8 cellular contexts compared by ENCODE assay signal in the genomic region with DNA sequence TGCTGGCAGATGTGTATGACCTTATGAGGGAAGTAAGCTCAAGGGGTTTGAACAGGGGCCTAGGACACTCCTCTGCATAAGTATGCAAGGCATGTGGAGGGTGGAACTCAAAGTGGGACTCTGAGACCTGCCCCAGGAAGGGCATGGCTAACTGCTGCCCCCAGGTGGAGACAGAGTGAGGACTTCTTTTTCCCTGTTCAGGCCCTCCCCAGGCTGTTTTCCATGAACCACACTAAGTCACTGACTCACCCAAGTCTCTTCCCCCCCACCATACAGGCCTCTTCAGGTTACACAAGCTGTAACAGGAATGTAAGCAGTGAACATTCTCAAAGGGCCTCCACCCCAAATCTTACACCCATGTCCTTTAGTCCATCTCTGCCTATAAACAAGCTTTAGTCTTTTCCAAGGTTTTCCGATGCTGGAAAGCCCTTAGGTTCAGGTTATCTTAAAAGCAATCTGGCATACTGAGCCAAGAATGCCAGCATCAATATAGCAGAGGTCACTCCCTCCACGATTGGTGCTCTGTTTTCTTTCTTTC. TPM values are rescaled to one million over a fixed set of nuclear protein-coding genes. Genes with fewer than 3 reads are reported as not detected.
DNase-seq lines count a peak whose midpoint lies in the region; ATAC-seq, FAIRE-seq and TF ChIP-seq lines count a peak whose summit lies in the region.

No MANE protein-coding gene starts in this region.

- H3K27ac Mint-ChIP-seq in activated T-helper 2 cell treated with anti-CD3 and anti-CD28 coated beads, Interferon-gamma antibody, Interleukin-2, Interleukin-4, amounts not matched to agents 10 μg/mL and 5 μg/mL and 100 μg/mL, durations not matched to agents 14 hours and 24 hours and 36 hours = peak overlapping the region; percentile 38

- H3K79me2 ChIP-seq in PC-9 (ENCODE audit: low read depth) = peaks cover 54% of the 10 kb centered on the region

- TF ChIP-seq CTCF in AG09319 (IDR thresholded peaks at IDR 0.05; ENCODE audit: low read depth, low read length) (peak; percentile 95), PC-9 (conservative IDR thresholded peaks at IDR 0.05) (peak; percentile 90), foreskin fibroblast (IDR thresholded peaks at IDR 0.05; ENCODE audit: low read depth, low read length) (peak; percentile 92), omental fat pad (IDR thresholded peaks at IDR 0.05) (peak in 1 of 3 donors; percentile 36)

- no peaks in the 10 kb centered on the region for H3K9me3 Mint-ChIP-seq in activated T-helper 2 cell treated with anti-CD3 and anti-CD28 coated beads, Interferon-gamma antibody, Interleukin-2, Interleukin-4, amounts not matched to agents 10 μg/mL and 5 μg/mL and 100 μg/mL, durations not matched to agents 14 hours and 24 hours and 36 hours

- peaks cover 67% of the 10 kb centered on the region for H4K20me1 ChIP-seq in PC-9 (ENCODE audit: insufficient read depth)

- peak; percentile 27 for FAIRE-seq in H54 (lab: Jason Lieb, UNC)

- no peaks in the 10 kb centered on the region for H3K27me3 ChIP-seq in PC-9 (ENCODE audit: insufficient read depth, low read depth)

- H3K27me3 Mint-ChIP-seq in activated T-helper 2 cell treated with anti-CD3 and anti-CD28 coated beads, Interferon-gamma antibody, Interleukin-2, Interleukin-4, amounts not matched to agents 10 μg/mL and 5 μg/mL and 100 μg/mL, durations not matched to agents 14 hours and 24 hours and 36 hours (ENCODE audit: low read depth) = no peaks in the 10 kb centered on the region

- no TSS peak for BruUV-seq in PC-9 (replicated peaks; lab: Mats Ljungman, UMichigan)

- H3K36me3 Mint-ChIP-seq in activated T-helper 2 cell treated with anti-CD3 and anti-CD28 coated beads, Interferon-gamma antibody, Interleukin-2, Interleukin-4, amounts not matched to agents 10 μg/mL and 5 μg/mL and 100 μg/mL, durations not matched to agents 14 hours and 24 hours and 36 hours (ENCODE audit: low read depth) = peaks cover 67% of the 10 kb centered on the region

- no peak overlapping the region for H3K4me3 Mint-ChIP-seq in activated T-helper 2 cell treated with anti-CD3 and anti-CD28 coated beads, Interferon-gamma antibody, Interleukin-2, Interleukin-4, amounts not matched to agents 10 μg/mL and 5 μg/mL and 100 μg/mL, durations not matched to agents 14 hours and 24 hours and 36 hours (ENCODE audit: low read depth)

- H3K4me1 ChIP-seq in PC-9 (replicated peaks; ENCODE audit: insufficient read depth) = peaks cover 78% of the 10 kb centered on the region

- no peaks in the 10 kb centered on the region for H3K9me2 ChIP-seq in PC-9 (ENCODE audit: insufficient read depth)

- H3K4me1 Mint-ChIP-seq in activated T-helper 2 cell treated with anti-CD3 and anti-CD28 coated beads, Interferon-gamma antibody, Interleukin-2, Interleukin-4, amounts not matched to agents 10 μg/mL and 5 μg/mL and 100 μg/mL, durations not matched to agents 14 hours and 24 hours and 36 hours (ENCODE audit: low read depth) = peaks cover 53% of the 10 kb centered on the region

- DNase-seq in AG09319 (ENCODE audit: extremely low read depth, low read depth) (peak; percentile 95), H54 (ENCODE audit: insufficient read length, low spot score) (peak; percentile 71), PC-9 (peak; percentile 99), foreskin fibroblast (peak; percentile 97 to 99), omental fat pad (ENCODE audit: low spot score) (no peak), ureter (ENCODE audit: low spot score) (peak; percentile 92)
- DNase-seq in activated T-helper 2 cell treated with anti-CD3 and anti-CD28 coated beads, Interferon-gamma antibody, Interleukin-2, Interleukin-4, amounts not matched to agents 10 μg/mL and 5 μg/mL and 100 μg/mL, durations not matched to agents 14 hours and 24 hours and 36 hours (ENCODE audit: low spot score) = peak; percentile 67

- no peak for TF ChIP-seq POLR2A in H54 (IDR thresholded peaks at IDR 0.05; ENCODE audit: low read depth, low read length)

- peak; percentile 94 for ATAC-seq in omental fat pad (ENCODE audit: low FRiP score)
- no peak for ATAC-seq in GM21423 (IDR thresholded peaks at IDR 0.05; ENCODE audit: unreplicated experiment)

- peak overlapping the region; percentile 54 for H3K4me2 ChIP-seq in PC-9

- peaks cover 97% of the 10 kb centered on the region for H3F3A ChIP-seq in PC-9 (ENCODE audit: insufficient read depth, low read depth)

- H3K4me3 ChIP-seq in PC-9 = no peak overlapping the region
- no peak overlapping the region for H3K4me3 ChIP-seq in foreskin fibroblast (ENCODE audit: low read depth in 1 of 2, low read length in 2 of 2)

- no peaks in the 10 kb centered on the region for H3K9me3 ChIP-seq in PC-9 (ENCODE audit: insufficient read depth, low read depth)

- CTCF ChIA-PET in PC-9 (lab: Charles Lee) = interaction anchor here (0.5 to 3.3 kb wide), 26 partner anchors 10 to 1079 kb away, joined by 3 to 49 read pairs (median 6); a partner anchor contains a TSS

- H3K36me3 ChIP-seq in PC-9 (ENCODE audit: low read depth) = peaks cover 43% of the 10 kb centered on the region

- intact Hi-C loops in PC-9 (cut with micrococcal nuclease; ENCODE audit: unreplicated experiment) = loop anchor here (1.0 kb wide), 5 partner anchors 15 to 165 kb away; no protein-coding TSS in a partner anchor
- intact Hi-C loops in activated T-helper 2 cell treated with anti-CD3 and anti-CD28 coated beads, Interferon-gamma antibody, Interleukin-2, Interleukin-4, amounts not matched to agents 10 μg/mL and 5 μg/mL and 100 μg/mL, durations not matched to agents 14 hours and 24 hours and 36 hours (cut with micrococcal nuclease) = loop anchor here (1.0 kb wide), 1 partner anchor 136 kb away; no protein-coding TSS in a partner anchor

- H3K27ac ChIP-seq in PC-9 = peak overlapping the region; percentile 92

- POLR2A ChIA-PET in PC-9 (lab: Charles Lee; ENCODE audit: unreplicated experiment) = interaction anchor here (0.5 to 1.4 kb wide), 18 partner anchors 8 to 281 kb away, joined by 3 to 32 read pairs (median 6); a partner anchor contains a TSS

- H2AFZ ChIP-seq in PC-9 = no peak overlapping the region

RNA-seq across cellular contexts. Expression of a gene that starts 13.1 kb away (rescaled TPM):
- total RNA-seq in PC-9 (2021) = 1,773 and 2,008 TPM in 2 replicates
- 1,369 and 1,395 TPM in 2 replicates for total RNA-seq in activated T-helper 2 cell treated with anti-CD3 and anti-CD28 coated beads, Interferon-gamma antibody, Interleukin-2, Interleukin-4, amounts not matched to agents 10 μg/mL and 5 μg/mL and 100 μg/mL, durations not matched to agents 14 hours and 24 hours and 36 hours
- total RNA-seq in omental fat pad = 1,000 to 10,000 TPM; 1,194 to 1,561 (median 1,267) TPM
- total RNA-seq in ureter = 1,627 TPM

RNA-seq across cellular contexts. Expression of a gene that starts 14.0 kb away (rescaled TPM):
- total RNA-seq in PC-9 (2021) (632 and 734 TPM in 2 replicates), omental fat pad (1,000 to 10,000 TPM in 3 of 4 donors, 100 to 1,000 TPM in 1; 874 to 1,336 (median 1,047) TPM), ureter (546 TPM)
- 105 and 108 TPM in 2 replicates for total RNA-seq in activated T-helper 2 cell treated with anti-CD3 and anti-CD28 coated beads, Interferon-gamma antibody, Interleukin-2, Interleukin-4, amounts not matched to agents 10 μg/mL and 5 μg/mL and 100 μg/mL, durations not matched to agents 14 hours and 24 hours and 36 hours

RNA-seq across cellular contexts. Expression of a gene that starts 30.7 kb away (rescaled TPM):
- 39.3 and 40.5 TPM in 2 replicates for total RNA-seq in PC-9 (2021)
- total RNA-seq in activated T-helper 2 cell treated with anti-CD3 and anti-CD28 coated beads, Interferon-gamma antibody, Interleukin-2, Interleukin-4, amounts not matched to agents 10 μg/mL and 5 μg/mL and 100 μg/mL, durations not matched to agents 14 hours and 24 hours and 36 hours = 29.9 and 41.7 TPM in 2 replicates
- 10 to 100 TPM in 3 of 4 donors, 1 to 10 TPM in 1; 7.9 to 11.0 (median 10.5) TPM for total RNA-seq in omental fat pad
- 30.4 TPM for total RNA-seq in ureter

RNA-seq across cellular contexts. Expression of a gene that starts 41.0 kb away (rescaled TPM):
- total RNA-seq in PC-9 (2021) (96.6 and 120 TPM in 2 replicates), omental fat pad (100 to 1,000 TPM in 2 of 4 donors, 10 to 100 TPM in 2; 77.1 to 172 (median 89.6) TPM), ureter (128 TPM)
- 201 and 215 TPM in 2 replicates for total RNA-seq in activated T-helper 2 cell treated with anti-CD3 and anti-CD28 coated beads, Interferon-gamma antibody, Interleukin-2, Interleukin-4, amounts not matched to agents 10 μg/mL and 5 μg/mL and 100 μg/mL, durations not matched to agents 14 hours and 24 hours and 36 hours

RNA-seq across cellular contexts. Expression of a gene that starts 51.9 kb away (rescaled TPM):
- total RNA-seq in PC-9 (2021) (83.2 and 84.2 TPM in 2 replicates), omental fat pad (10 to 100 TPM; 40.7 to 68.6 (median 52.0) TPM), ureter (83.2 TPM)
- 144 and 146 TPM in 2 replicates for total RNA-seq in activated T-helper 2 cell treated with anti-CD3 and anti-CD28 coated beads, Interferon-gamma antibody, Interleukin-2, Interleukin-4, amounts not matched to agents 10 μg/mL and 5 μg/mL and 100 μg/mL, durations not matched to agents 14 hours and 24 hours and 36 hours
